21 cellular contexts compared by ENCODE assay signal in the genomic region with DNA sequence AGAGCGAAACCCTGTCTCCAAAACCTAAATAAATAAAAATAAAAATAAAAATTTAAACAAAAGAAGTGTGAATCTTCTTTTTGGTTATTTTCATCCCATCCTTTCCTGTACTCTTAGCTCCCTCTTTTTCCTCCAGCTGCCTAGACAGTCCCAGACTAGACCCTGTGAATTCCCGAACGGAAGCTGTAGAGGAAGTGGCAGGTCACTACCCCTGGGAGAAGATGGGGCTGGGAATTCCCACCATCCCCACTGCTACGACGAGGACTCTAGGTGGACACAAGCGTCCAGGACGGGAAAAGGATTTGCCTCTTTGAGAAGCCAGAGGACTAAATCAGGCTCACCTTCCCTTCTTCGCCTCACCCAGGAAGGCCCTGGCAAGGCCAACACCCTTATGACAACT. TPM values are rescaled to one million over a fixed set of nuclear protein-coding genes. Genes with fewer than 3 reads are reported as not detected.
DNase-seq lines count a peak whose midpoint lies in the region; ATAC-seq and TF ChIP-seq lines count a peak whose summit lies in the region.
"Had no signal": no experiment of that assay in that cellular context is flagged by ENCODE, and none has a peak within 500 bp of the region (broad histone marks: within the 10 kb centered on the region; RNA-seq: fewer than 3 reads in every experiment).

No MANE protein-coding gene starts in this region.

- BruUV-seq in IMR-90 (replicated peaks; lab: Mats Ljungman, UMichigan) (no TSS peak), OCI-LY7 (replicated peaks; lab: Mats Ljungman, UMichigan) (no TSS peak)

- dilution Hi-C loops in IMR-90 (cut with HindIII; ENCODE audit: low sequenced_read_pairs, unreplicated experiment): no loop called here

- no CpG with 5 or more reads among the region's 8 CpGs for WGBS in IMR-90 (ENCODE audit: extremely low coverage in 2 of 2, insufficient read length in 1 of 2), 2 experiments
- WGBS in neuronal stem cell (ENCODE audit: extremely low coverage in 2 of 2, insufficient read length in 2 of 2, insufficient replicate concordance in 1 of 2), 2 donors: no CpG with 5 or more reads among the region's 8 CpGs

- in situ Hi-C loops in IMR-90 (cut with MboI; ENCODE audit: low sequenced_read_pairs): no loop called here

- H3K9ac ChIP-seq in IMR-90 (ENCODE audit: low read depth, low read length): no peak overlapping the region
- H3K9ac ChIP-seq in neuronal stem cell (ENCODE audit: low read depth, low read length, poor library complexity): no peak overlapping the region

- H3K18ac ChIP-seq in IMR-90 (ENCODE audit: low read depth, low read length) (no peak overlapping the region), neuronal stem cell (ENCODE audit: low read length) (no peak overlapping the region)

- no peaks in the 10 kb centered on the region for H3K79me2 ChIP-seq in OCI-LY7 (ENCODE audit: insufficient read depth, low read depth, low read length)

- H4K91ac ChIP-seq in IMR-90 (ENCODE audit: insufficient read depth, low read depth, low read length): no peak overlapping the region
- H4K91ac ChIP-seq in neuronal stem cell (ENCODE audit: low read depth, low read length, poor library complexity): no peak overlapping the region

- H3K27me3 Mint-ChIP-seq in natural killer cell (ENCODE audit: low read depth in 2 of 2): peaks cover 0 to 9% of the 10 kb centered on the region in 2 donors

- no peaks in the 10 kb centered on the region for H3K9me3 Mint-ChIP-seq in natural killer cell
- H3K9me3 Mint-ChIP-seq: H9 had no signal

- H4K8ac ChIP-seq in IMR-90 (ENCODE audit: low read depth in 2 of 2, low read length in 2 of 2) (no peak overlapping the region), neuronal stem cell (ENCODE audit: low read depth, low read length) (no peak overlapping the region)

- no peak overlapping the region for H3K4ac ChIP-seq in IMR-90 (ENCODE audit: low read depth, low read length)
- no peak overlapping the region for H3K4ac ChIP-seq in neuronal stem cell (ENCODE audit: low read length)

- no peak overlapping the region for H2BK120ac ChIP-seq in IMR-90 (ENCODE audit: low read depth, low read length)
- H2BK120ac ChIP-seq in neuronal stem cell (ENCODE audit: low read depth, low read length): no peak overlapping the region

- H3K4me3 Mint-ChIP-seq in natural killer cell: no peak overlapping the region
- H3K4me3 Mint-ChIP-seq: CD4-positive, CD25-positive, alpha-beta regulatory T cell; H9 had no signal

- no peaks in the 10 kb centered on the region for H3K9me3 ChIP-seq in IMR-90 (ENCODE audit: control insufficient read depth, insufficient read depth, low read length)
- no peaks in the 10 kb centered on the region for H3K9me3 ChIP-seq in neuronal stem cell (replicated peaks in 1 of 2; ENCODE audit: control insufficient read depth in 2 of 2, insufficient read depth in 1 of 2, low read depth in 1 of 2, low read length in 2 of 2)
- no peaks in the 10 kb centered on the region for H3K9me3 ChIP-seq in OCI-LY7 (ENCODE audit: low read length)

- H2BK5ac ChIP-seq in IMR-90 (ENCODE audit: low read depth, low read length, poor library complexity, severe bottlenecking) (no peak overlapping the region), neuronal stem cell (ENCODE audit: low read length) (no peak overlapping the region)

- H3K14ac ChIP-seq in IMR-90 (replicated peaks; ENCODE audit: low read depth, low read length): no peak overlapping the region
- no peak overlapping the region for H3K14ac ChIP-seq in neuronal stem cell (ENCODE audit: low read length)

- H2BK15ac ChIP-seq in IMR-90 (ENCODE audit: low read depth, low read length) (no peak overlapping the region), neuronal stem cell (ENCODE audit: low read length) (no peak overlapping the region)

- H3K56ac ChIP-seq in IMR-90 (ENCODE audit: extremely low read depth, insufficient read depth, low read length): no peak overlapping the region

- no peak for ATAC-seq in IMR-90 (ENCODE audit: low read depth)
- ATAC-seq in natural killer cell: no peak

- no peak overlapping the region for H4K5ac ChIP-seq in IMR-90 (ENCODE audit: low read depth, low read length)

- intact Hi-C loops in IMR-90 (cut with micrococcal nuclease) (no loop called here), OCI-LY7 (cut with micrococcal nuclease; ENCODE audit: unreplicated experiment) (no loop called here), natural killer cell (cut with micrococcal nuclease) (no loop called here)

- H3K4me2 ChIP-seq in IMR-90 (ENCODE audit: low read depth, low read length) (no peak overlapping the region), neuronal stem cell (ENCODE audit: insufficient read depth, low read length, poor library complexity, severe bottlenecking) (no peak overlapping the region), OCI-LY7 (ENCODE audit: low read length) (no peak overlapping the region)

- H3K23ac ChIP-seq in IMR-90 (ENCODE audit: low read depth, low read length) (no peak overlapping the region), neuronal stem cell (ENCODE audit: low read depth, low read length, poor library complexity) (no peak overlapping the region)

- H3K36me3 ChIP-seq in IMR-90 (ENCODE audit: control insufficient read depth, insufficient read depth, low read length) (no peaks in the 10 kb centered on the region), neuronal stem cell (replicated peaks in 1 of 2; ENCODE audit: control insufficient read depth in 2 of 2, insufficient read depth in 2 of 2, low read length in 2 of 2) (no peaks in the 10 kb centered on the region), OCI-LY7 (ENCODE audit: insufficient read depth, low read length) (no peaks in the 10 kb centered on the region)

- TF ChIP-seq RAD21 in IMR-90 (IDR thresholded peaks at IDR 0.05; ENCODE audit: low read length): no peak

- POLR2A ChIA-PET in IMR-90 (lab: Charles Lee; ENCODE audit: unreplicated experiment) (no interaction called here), OCI-LY7 (lab: Charles Lee) (interaction anchor here (1.3 kb wide), 1 partner anchor 55 kb away, joined by 3 read pairs; no protein-coding TSS in a partner anchor)

- no peaks in the 10 kb centered on the region for H3K9me2 ChIP-seq in OCI-LY7 (ENCODE audit: insufficient read depth, low read length)

- H3K4me1 ChIP-seq in IMR-90 (ENCODE audit: control insufficient read depth, insufficient read depth, low read length) (peaks cover 4% of the 10 kb centered on the region; the same call in 1 of the 2 replicates), neuronal stem cell (ENCODE audit: control insufficient read depth in 2 of 2, insufficient read depth in 1 of 2, low read depth in 1 of 2, low read length in 2 of 2) (peaks cover 9 to 15% of the 10 kb centered on the region in 2 donors), OCI-LY7 (ENCODE audit: insufficient read depth, low read length, poor library complexity, severe bottlenecking) (no peaks in the 10 kb centered on the region)

- H3K79me1 ChIP-seq in IMR-90 (ENCODE audit: low read depth in 1 of 2, low read length in 2 of 2): no peaks in the 10 kb centered on the region
- no peaks in the 10 kb centered on the region for H3K79me1 ChIP-seq in neuronal stem cell (ENCODE audit: low read depth, low read length)

- TF ChIP-seq CTCF in IMR-90 (conservative IDR thresholded peaks at IDR 0.05; ENCODE audit: low read depth, low read length) (no peak), OCI-LY7 (conservative IDR thresholded peaks at IDR 0.05; ENCODE audit: low read length) (no peak), natural killer cell (IDR thresholded peaks at IDR 0.05) (no peak)

- no peaks in the 10 kb centered on the region for H3K27me3 ChIP-seq in IMR-90 (ENCODE audit: control insufficient read depth, insufficient read depth, low read length)
- H3K27me3 ChIP-seq in neuronal stem cell (ENCODE audit: control insufficient read depth in 3 of 3, insufficient read depth in 3 of 3, low read depth in 1 of 3, low read length in 3 of 3): no peaks in the 10 kb centered on the region

- no peaks in the 10 kb centered on the region; the same call in 1 of the 2 replicates for H3K9me1 ChIP-seq in IMR-90 (ENCODE audit: insufficient read depth, low read length)

- no peaks in the 10 kb centered on the region for H3K36me3 Mint-ChIP-seq in natural killer cell
- H3K36me3 Mint-ChIP-seq: CD4-positive, CD25-positive, alpha-beta regulatory T cell had no signal

- H4K20me1 ChIP-seq in IMR-90 (ENCODE audit: insufficient read depth, low read length) (no peaks in the 10 kb centered on the region), OCI-LY7 (ENCODE audit: insufficient read depth, low read length) (no peaks in the 10 kb centered on the region)

- H2AFZ ChIP-seq in IMR-90 (replicated peaks; ENCODE audit: low read length, poor library complexity): peak overlapping the region; percentile 39
- no peak overlapping the region for H2AFZ ChIP-seq in neuronal stem cell (ENCODE audit: low read length)
- H2AFZ ChIP-seq in OCI-LY7 (ENCODE audit: low read length): no peak overlapping the region

- no peak overlapping the region for H3K27ac ChIP-seq in IMR-90 (ENCODE audit: insufficient read depth, low read length)
- H3K27ac ChIP-seq in neuronal stem cell (replicated peaks; ENCODE audit: low read length): peak overlapping the region; percentile 31
- H3K27ac ChIP-seq in OCI-LY7 (ENCODE audit: low read depth, low read length, poor library complexity, severe bottlenecking): no peak overlapping the region
- H3K27ac ChIP-seq: 22Rv1, HL-60 had no signal

- H3K4me1 Mint-ChIP-seq in natural killer cell: no peaks in the 10 kb centered on the region
- H3K4me1 Mint-ChIP-seq: CD4-positive, CD25-positive, alpha-beta regulatory T cell had no signal

- H3K27ac Mint-ChIP-seq in natural killer cell: no peak overlapping the region
- H3K27ac Mint-ChIP-seq: CD4-positive, CD25-positive, alpha-beta regulatory T cell had no signal

- CTCF ChIA-PET in IMR-90 (lab: Yijun Ruan, JAX) (interaction anchor here (1.0 kb wide), 1 partner anchor 10 kb away, joined by 3 read pairs; no protein-coding TSS in a partner anchor), OCI-LY7 (lab: Charles Lee; ENCODE audit: unreplicated experiment) (no interaction called here)

- no peak overlapping the region for H2BK12ac ChIP-seq in neuronal stem cell (ENCODE audit: low read length)

- no peak overlapping the region for H2AK9ac ChIP-seq in IMR-90 (replicated peaks; ENCODE audit: low read depth, low read length, poor library complexity)

- no peak overlapping the region for H2BK20ac ChIP-seq in IMR-90 (ENCODE audit: low read depth, low read length)

- H2AK5ac ChIP-seq in IMR-90 (ENCODE audit: low read depth, low read length) (no peak overlapping the region), neuronal stem cell (ENCODE audit: low read depth, low read length) (peak overlapping the region; percentile 78)

- TF ChIP-seq POLR2A in IMR-90 (IDR thresholded peaks at IDR 0.05; ENCODE audit: low read depth, low read length): no peak

- DNase-seq in NCI-H2227 treated with DMSO at 0.1 percent for 48 hours (lab: John Stamatoyannopoulos, UW): peak; percentile 72
- DNase-seq in NCI-H2227 (lab: John Stamatoyannopoulos, UW; ENCODE audit: unreplicated experiment): no peak
- no peak for DNase-seq in IMR-90
- DNase-seq in dermis microvascular lymphatic vessel endothelial cell (ENCODE audit: low read depth in 2 of 2): peak; percentile 4 to 31
- no peak for DNase-seq in neuronal stem cell (ENCODE audit: low spot score)
- DNase-seq in islet precursor cell: no peak
- no peak for DNase-seq in OCI-LY7 (ENCODE audit: low spot score)
- DNase-seq in natural killer cell: no peak
- DNase-seq: AML-193; CD4-positive, CD25-positive, alpha-beta regulatory T cell; Karpas-422; NCI-H2171 treated with DMSO at 0.1 percent for 48 hours; NK-92 treated with Interleukin-12 subunit alpha and Interleukin-12 subunit beta, amount 100 ng/mL, for 24 hours; OCI-M1; SIG-M5 had no signal

- no peak overlapping the region for H3K4me3 ChIP-seq in IMR-90 (ENCODE audit: insufficient read depth, low read depth, low read length)
- H3K4me3 ChIP-seq in neuronal stem cell (ENCODE audit: low read length in 2 of 2): no peak overlapping the region
- no peak overlapping the region for H3K4me3 ChIP-seq in OCI-LY7 (ENCODE audit: low read depth, low read length, poor library complexity, severe bottlenecking)

RNA-seq across cellular contexts. Expression of gene RHBDL2, which starts 12.6 kb away (rescaled TPM):
- 0.28 and 0.36 TPM in 2 replicates for total RNA-seq in IMR-90 (2012; rRNA removed)
- polyA plus RNA-seq in IMR-90 (2012; rRNA removed): 0.30 and 0.38 TPM in 2 replicates
- 0.05 and 0.11 TPM in 2 replicates for polyA plus RNA-seq in IMR-90 (2012; cell fraction: cytosol; rRNA removed)
- polyA plus RNA-seq in IMR-90 (2012; cell fraction: nucleus; rRNA removed; ENCODE audit: low replicate concordance): 0.17 and 0.41 TPM in 2 replicates
- 0.13 TPM in 1 of 2 replicates, not detected in the other for total RNA-seq in dermis microvascular lymphatic vessel endothelial cell
- not detected for polyA plus RNA-seq in neuronal stem cell (2013, experiment 1 of 2)
- 0.03 TPM for polyA plus RNA-seq in neuronal stem cell (2013, experiment 2 of 2)
- not detected in 2 replicates for total RNA-seq in OCI-LY7 (2014; rRNA removed; shearing (Covaris generic))
- total RNA-seq in OCI-LY7 (2022): not detected in 2 replicates
- total RNA-seq in natural killer cell: not detected
- total RNA-seq: CD4-positive, CD25-positive, alpha-beta regulatory T cell; H9; RPMI7951 had no signal

RNA-seq across cellular contexts. Expression of gene GJA9, which starts 47.7 kb away (rescaled TPM):
- total RNA-seq in IMR-90 (2012; rRNA removed): not detected in 2 replicates
- polyA plus RNA-seq in IMR-90 (2012; rRNA removed): not detected in 2 replicates
- polyA plus RNA-seq in IMR-90 (2012; cell fraction: cytosol; rRNA removed): not detected in 2 replicates
- not detected in 2 replicates for polyA plus RNA-seq in IMR-90 (2012; cell fraction: nucleus; rRNA removed; ENCODE audit: low replicate concordance)
- total RNA-seq in dermis microvascular lymphatic vessel endothelial cell: not detected in 2 replicates
- not detected for polyA plus RNA-seq in neuronal stem cell (2013, experiment 1 of 2)
- polyA plus RNA-seq in neuronal stem cell (2013, experiment 2 of 2): not detected
- not detected in 2 replicates for total RNA-seq in OCI-LY7 (2014; rRNA removed; shearing (Covaris generic))
- total RNA-seq in OCI-LY7 (2022): not detected in 2 replicates
- not detected for total RNA-seq in natural killer cell
- total RNA-seq: CD4-positive, CD25-positive, alpha-beta regulatory T cell; H9; HT1080; MCF 10A; RPMI7951 had no signal
- polyA plus RNA-seq: CD4-positive, CD25-positive, alpha-beta regulatory T cell had no signal

RNA-seq across cellular contexts. Expression of gene MYCBP, which starts 55.9 kb away (rescaled TPM):
- total RNA-seq in IMR-90 (2012; rRNA removed): 9.9 and 15.6 TPM in 2 replicates
- 10.1 and 11.9 TPM in 2 replicates for polyA plus RNA-seq in IMR-90 (2012; rRNA removed)
- polyA plus RNA-seq in IMR-90 (2012; cell fraction: cytosol; rRNA removed): 2.7 and 4.7 TPM in 2 replicates
- 0.90 and 5.1 TPM in 2 replicates for polyA plus RNA-seq in IMR-90 (2012; cell fraction: nucleus; rRNA removed; ENCODE audit: low replicate concordance)
- total RNA-seq in dermis microvascular lymphatic vessel endothelial cell: 5.8 and 8.7 TPM in 2 replicates
- 29.6 TPM for polyA plus RNA-seq in neuronal stem cell (2013, experiment 1 of 2)
- polyA plus RNA-seq in neuronal stem cell (2013, experiment 2 of 2): 29.0 TPM
- total RNA-seq in OCI-LY7 (2014; rRNA removed; shearing (Covaris generic)): 21.5 and 25.2 TPM in 2 replicates
- total RNA-seq in OCI-LY7 (2022): 38.6 and 47.6 TPM in 2 replicates
- 10 to 100 TPM in 1 of 3 donors, 1 to 10 TPM in 2; 5.7 to 11.4 (median 8.9) TPM for total RNA-seq in natural killer cell

Comparison
In these comparisons a context has a peak if more than half of its experiments do, and no peak if none do; other contexts are left out.
1. DNase-seq: peak in NCI-H2227 treated with DMSO at 0.1 percent for 48 hours (single experiment) and dermis microvascular lymphatic vessel endothelial cell (2 of 2); none in NCI-H2227 (single experiment), IMR-90 (single experiment), neuronal stem cell (single experiment), islet precursor cell (single experiment), OCI-LY7 (single experiment) and natural killer cell (single experiment).